ENCODE assay signal across 9 cellular contexts in genomic region chr16:89765292-89765810, GRCh38. TPM values are rescaled to one million over a fixed set of nuclear protein-coding genes. Genes with fewer than 3 reads are reported as not detected.
A peak's percentile ranks its signal among the peaks of the same experiment; 100 is the strongest.
DNase-seq lines count a peak whose midpoint lies in the region; ATAC-seq and TF ChIP-seq lines count a peak whose summit lies in the region.
"Had no signal": no experiment of that assay in that cellular context is flagged by ENCODE, and none has a peak within 500 bp of the region (broad histone marks: within the 10 kb centered on the region; RNA-seq: fewer than 3 reads in every experiment).

No MANE protein-coding gene starts in this region.

- H3K36me3 ChIP-seq in osteoblast (ENCODE audit: insufficient read depth, low read length) (peaks cover 27% of the 10 kb centered on the region), gastroesophageal sphincter (no peaks in the 10 kb centered on the region)

- ATAC-seq in HG02938 (IDR thresholded peaks at IDR 0.05; ENCODE audit: unreplicated experiment) (peak; percentile 11), gastroesophageal sphincter (no peak)
- no peak for ATAC-seq in activated T-helper 17 cell treated with anti-CD3 and anti-CD28 coated beads, Interleukin-2, amount 50 U/mL, for 72 hours (replicated peaks)

- no peak for TF ChIP-seq EP300 in gastroesophageal sphincter (IDR thresholded peaks at IDR 0.05)

- no peaks in the 10 kb centered on the region for H3K79me2 ChIP-seq in osteoblast (ENCODE audit: insufficient read depth, low read length)

- H4K20me1 ChIP-seq in osteoblast (ENCODE audit: insufficient read depth, low read length): no peaks in the 10 kb centered on the region

- peak; percentile 3 for TF ChIP-seq POLR2A in GM18951 (IDR thresholded peaks at IDR 0.05; ENCODE audit: extremely low read depth, insufficient read depth, insufficient read length)
- no peak for TF ChIP-seq POLR2A in gastroesophageal sphincter (IDR thresholded peaks at IDR 0.05)

- peak overlapping the region; percentile 71 for H3K4me3 Mint-ChIP-seq in activated T-helper 17 cell treated with anti-CD3 and anti-CD28 coated beads, Interleukin-2, amount 50 U/mL, for 72 hours

- no peaks in the 10 kb centered on the region for H3K4me1 ChIP-seq in osteoblast (ENCODE audit: insufficient read depth, low read length)
- H3K4me1 ChIP-seq in gastroesophageal sphincter: no peaks in the 10 kb centered on the region

- no peaks in the 10 kb centered on the region for H3K9me3 Mint-ChIP-seq in activated T-helper 17 cell treated with anti-CD3 and anti-CD28 coated beads, Interleukin-2, amount 50 U/mL, for 72 hours

- H3K9me3 ChIP-seq in osteoblast (ENCODE audit: low read depth, low read length): no peaks in the 10 kb centered on the region
- no peaks in the 10 kb centered on the region for H3K9me3 ChIP-seq in gastroesophageal sphincter

- H3K27ac Mint-ChIP-seq in activated T-helper 17 cell treated with anti-CD3 and anti-CD28 coated beads, Interleukin-2, amount 50 U/mL, for 72 hours: peak overlapping the region; percentile 53

- DNase-seq in osteoblast (ENCODE audit: insufficient read length, low spot score, missing footprints) (no peak), Ammon's horn (ENCODE audit: low spot score) (no peak), DMS79 (lab: John Stamatoyannopoulos, UW) (no peak)
- DNase-seq: foreskin fibroblast, NCI-H526 had no signal

- TF ChIP-seq CTCF in osteoblast (IDR thresholded peaks at IDR 0.05; ENCODE audit: extremely low read depth, low read depth, low read length) (no peak), gastroesophageal sphincter (IDR thresholded peaks at IDR 0.05) (no peak)

- peak overlapping the region; percentile 38 for H3K4me2 ChIP-seq in osteoblast (ENCODE audit: insufficient read depth, low read length)

- H3K4me1 Mint-ChIP-seq in activated T-helper 17 cell treated with anti-CD3 and anti-CD28 coated beads, Interleukin-2, amount 50 U/mL, for 72 hours: peaks cover 11% of the 10 kb centered on the region

- in situ Hi-C loops in GM18951 (cut with MboI; ENCODE audit: low sequenced_read_pairs, unreplicated experiment): no loop called here

- WGBS in gastroesophageal sphincter (ENCODE audit: low coverage in 1 of 2), 2 donors: 80 to 100% methylated on average over 1 of the region's 10 CpGs

- H3K4me3 ChIP-seq in osteoblast (ENCODE audit: insufficient read depth, low read length): no peak overlapping the region
- no peak overlapping the region for H3K4me3 ChIP-seq in gastroesophageal sphincter

- H3K27me3 ChIP-seq in osteoblast (ENCODE audit: insufficient read depth, low read length): no peaks in the 10 kb centered on the region
- H3K27me3 ChIP-seq in gastroesophageal sphincter: no peaks in the 10 kb centered on the region

- H3K27ac ChIP-seq in osteoblast (ENCODE audit: low read depth, low read length) (no peak overlapping the region), gastroesophageal sphincter (no peak overlapping the region)

- peak overlapping the region; percentile 88 for H2AFZ ChIP-seq in osteoblast (ENCODE audit: low read length)

- no peaks in the 10 kb centered on the region for H3K27me3 Mint-ChIP-seq in activated T-helper 17 cell treated with anti-CD3 and anti-CD28 coated beads, Interleukin-2, amount 50 U/mL, for 72 hours

- peaks cover 82% of the 10 kb centered on the region for H3K36me3 Mint-ChIP-seq in activated T-helper 17 cell treated with anti-CD3 and anti-CD28 coated beads, Interleukin-2, amount 50 U/mL, for 72 hours (ENCODE audit: low read depth)

RNA-seq across cellular contexts. Expression of gene ZNF276, which starts 44.0 kb away (rescaled TPM):
- total RNA-seq in activated T-helper 17 cell treated with anti-CD3 and anti-CD28 coated beads, Interleukin-2, amount 50 U/mL, for 72 hours: 10 to 100 TPM; 24.7 to 31.1 TPM
- 11.5 and 12.3 TPM in 2 replicates for total RNA-seq in osteoblast
- total RNA-seq in gastroesophageal sphincter: 10 to 100 TPM; 16.7 to 45.8 (median 18.2) TPM

RNA-seq across cellular contexts. Expression of gene VPS9D1, which starts 44.7 kb away (rescaled TPM):
- total RNA-seq in activated T-helper 17 cell treated with anti-CD3 and anti-CD28 coated beads, Interleukin-2, amount 50 U/mL, for 72 hours: 1 to 10 TPM; 1.7 to 4.1 TPM
- total RNA-seq in osteoblast (13.3 and 14.5 TPM in 2 replicates), gastroesophageal sphincter (10 to 100 TPM in 1 of 4 donors, 1 to 10 TPM in 3; 4.4 to 10.1 (median 7.3) TPM)

RNA-seq across cellular contexts. Expression of gene FANCA, which starts 51.1 kb away (rescaled TPM):
- total RNA-seq in activated T-helper 17 cell treated with anti-CD3 and anti-CD28 coated beads, Interleukin-2, amount 50 U/mL, for 72 hours: 100 to 1,000 TPM; 115 to 131 TPM
- 4.0 and 8.3 TPM in 2 replicates for total RNA-seq in osteoblast
- 1 to 10 TPM in 1 of 4 donors, under 1 TPM in 3; 0.54 to 7.1 (median 0.76) TPM for total RNA-seq in gastroesophageal sphincter

Comparison
In these comparisons a context has a peak if more than half of its experiments do, and no peak if none do; other contexts are left out.
1. RNA of gene FANCA, which starts 51.1 kb away (total RNA-seq): 115 to 131 TPM in activated T-helper 17 cell treated with anti-CD3 and anti-CD28 coated beads, Interleukin-2, amount 50 U/mL, for 72 hours; 4.0 to 8.3 TPM in osteoblast and 0.54 to 7.1 TPM in gastroesophageal sphincter; every median in the first group is over 10 times any median in the second.